ENCODE assay signal across 1 cellular context in the genomic region with DNA sequence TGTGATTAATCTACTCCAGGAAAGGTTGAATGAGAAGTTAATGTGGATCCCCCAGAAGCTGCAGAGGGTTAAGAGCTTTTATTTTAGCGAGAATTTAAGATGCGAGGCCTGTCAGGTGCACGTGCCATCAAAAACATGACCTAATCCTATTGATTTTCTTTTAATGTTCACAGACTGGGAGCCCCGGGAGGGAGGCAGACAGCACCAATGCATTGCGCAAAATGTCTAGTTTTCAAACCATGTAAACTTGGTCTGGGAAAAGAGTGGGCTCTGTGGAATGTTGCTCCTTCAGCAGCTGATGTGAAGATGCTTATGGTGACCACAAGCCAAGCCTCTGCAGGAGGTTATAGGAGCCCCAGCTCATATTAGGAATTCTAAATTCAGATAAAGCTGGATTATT.
TF ChIP-seq lines count a peak whose summit lies in the region.

No MANE protein-coding gene starts in this region.

TF ChIP-seq in WTC11, 78 proteins besides CTCF, POLR2A, EP300 and RAD21 (continued from another document):
- TF ChIP-seq MXD4 (CRISPR knock-in tag; IDR thresholded peaks at IDR 0.05; ENCODE audit: borderline replicate concordance) (no peak), RELA (CRISPR knock-in tag; IDR thresholded peaks at IDR 0.05; ENCODE audit: borderline replicate concordance) (no peak), NR1H2 (CRISPR knock-in tag; IDR thresholded peaks at IDR 0.05) (no peak), TEAD1 (CRISPR knock-in tag; IDR thresholded peaks at IDR 0.05) (no peak)
- TF ChIP-seq, protein P1, sequence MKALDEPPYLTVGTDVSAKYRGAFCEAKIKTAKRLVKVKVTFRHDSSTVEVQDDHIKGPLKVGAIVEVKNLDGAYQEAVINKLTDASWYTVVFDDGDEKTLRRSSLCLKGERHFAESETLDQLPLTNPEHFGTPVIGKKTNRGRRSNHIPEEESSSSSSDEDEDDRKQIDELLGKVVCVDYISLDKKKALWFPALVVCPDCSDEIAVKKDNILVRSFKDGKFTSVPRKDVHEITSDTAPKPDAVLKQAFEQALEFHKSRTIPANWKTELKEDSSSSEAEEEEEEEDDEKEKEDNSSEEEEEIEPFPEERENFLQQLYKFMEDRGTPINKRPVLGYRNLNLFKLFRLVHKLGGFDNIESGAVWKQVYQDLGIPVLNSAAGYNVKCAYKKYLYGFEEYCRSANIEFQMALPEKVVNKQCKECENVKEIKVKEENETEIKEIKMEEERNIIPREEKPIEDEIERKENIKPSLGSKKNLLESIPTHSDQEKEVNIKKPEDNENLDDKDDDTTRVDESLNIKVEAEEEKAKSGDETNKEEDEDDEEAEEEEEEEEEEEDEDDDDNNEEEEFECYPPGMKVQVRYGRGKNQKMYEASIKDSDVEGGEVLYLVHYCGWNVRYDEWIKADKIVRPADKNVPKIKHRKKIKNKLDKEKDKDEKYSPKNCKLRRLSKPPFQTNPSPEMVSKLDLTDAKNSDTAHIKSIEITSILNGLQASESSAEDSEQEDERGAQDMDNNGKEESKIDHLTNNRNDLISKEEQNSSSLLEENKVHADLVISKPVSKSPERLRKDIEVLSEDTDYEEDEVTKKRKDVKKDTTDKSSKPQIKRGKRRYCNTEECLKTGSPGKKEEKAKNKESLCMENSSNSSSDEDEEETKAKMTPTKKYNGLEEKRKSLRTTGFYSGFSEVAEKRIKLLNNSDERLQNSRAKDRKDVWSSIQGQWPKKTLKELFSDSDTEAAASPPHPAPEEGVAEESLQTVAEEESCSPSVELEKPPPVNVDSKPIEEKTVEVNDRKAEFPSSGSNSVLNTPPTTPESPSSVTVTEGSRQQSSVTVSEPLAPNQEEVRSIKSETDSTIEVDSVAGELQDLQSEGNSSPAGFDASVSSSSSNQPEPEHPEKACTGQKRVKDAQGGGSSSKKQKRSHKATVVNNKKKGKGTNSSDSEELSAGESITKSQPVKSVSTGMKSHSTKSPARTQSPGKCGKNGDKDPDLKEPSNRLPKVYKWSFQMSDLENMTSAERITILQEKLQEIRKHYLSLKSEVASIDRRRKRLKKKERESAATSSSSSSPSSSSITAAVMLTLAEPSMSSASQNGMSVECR (CRISPR knock-in tag; IDR thresholded peaks at IDR 0.05; ENCODE audit: borderline replicate concordance): no peak
- TF ChIP-seq, protein P2, sequence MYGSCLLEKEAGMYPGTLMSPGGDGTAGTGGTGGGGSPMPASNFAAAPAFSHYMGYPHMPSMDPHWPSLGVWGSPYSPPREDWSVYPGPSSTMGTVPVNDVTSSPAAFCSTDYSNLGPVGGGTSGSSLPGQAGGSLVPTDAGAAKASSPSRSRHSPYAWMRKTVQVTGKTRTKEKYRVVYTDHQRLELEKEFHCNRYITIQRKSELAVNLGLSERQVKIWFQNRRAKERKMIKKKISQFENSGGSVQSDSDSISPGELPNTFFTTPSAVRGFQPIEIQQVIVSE (CRISPR knock-in tag; IDR thresholded peaks at IDR 0.05; ENCODE audit: borderline replicate concordance): no peak
TF ChIP-seq in WTC11: peak in this region for 0.
